ENCODE assay signal across 19 cellular contexts in genomic region chr16:86580063-86580797, GRCh38. TPM values are rescaled to one million over a fixed set of nuclear protein-coding genes. Genes with fewer than 3 reads are reported as not detected.
A peak's percentile ranks its signal among the peaks of the same experiment; 100 is the strongest.
DNase-seq lines count a peak whose midpoint lies in the region; ATAC-seq and TF ChIP-seq lines count a peak whose summit lies in the region.
"Had no signal": no experiment of that assay in that cellular context is flagged by ENCODE, and none has a peak within 500 bp of the region (broad histone marks: within the 10 kb centered on the region; RNA-seq: fewer than 3 reads in every experiment).

No MANE protein-coding gene starts in this region.

- H3K27me3 ChIP-seq in SK-N-SH (ENCODE audit: insufficient read depth): no peaks in the 10 kb centered on the region
- peaks cover 97% of the 10 kb centered on the region for H3K27me3 ChIP-seq in iPS-20b (ENCODE audit: insufficient read depth, low read length)
- peaks cover 74% of the 10 kb centered on the region for H3K27me3 ChIP-seq in transverse colon
- H3K27me3 ChIP-seq in SJCRH30: no peaks in the 10 kb centered on the region

- H3K27ac ChIP-seq in SK-N-SH (ENCODE audit: low read depth in 2 of 2, low read length in 1 of 2) (peak overlapping the region in 1 of 2 experiments; percentile 96; a peak in 2 of 4 replicates), iPS-20b (ENCODE audit: low read length) (no peak overlapping the region), transverse colon (peak overlapping the region in 3 of 4 donors; percentile 63 to 73 (median 68)), SJCRH30 (no peak overlapping the region)
- H3K27ac ChIP-seq: 22Rv1, foreskin keratinocyte, HL-60 had no signal

- in situ Hi-C loops in astrocyte of the spinal cord (cut with HindIII; ENCODE audit: low sequenced_read_pairs): no loop called here
- in situ Hi-C loops in transverse colon (cut with MboI; ENCODE audit: low pct_ligation_motif_present in 1 of 4, low pct_unique_long_range_greater_than_20kb in 1 of 4, low sequenced_read_pairs in 3 of 4): no loop called here

- H3K4me3 ChIP-seq in SK-N-SH (ENCODE audit: low read depth in 2 of 2, low read length in 1 of 2) (peak overlapping the region in 1 of 2 experiments; percentile 20; a peak in 2 of 4 replicates), astrocyte of the spinal cord (ENCODE audit: low read depth, low read length) (peak overlapping the region; percentile 54), iPS-20b (ENCODE audit: low read length) (peak overlapping the region; percentile 57; the same call in 1 of the 2 replicates), transverse colon (peak overlapping the region in 3 of 4 donors; percentile 9 to 37 (median 24)), SJCRH30 (no peak overlapping the region)
- H3K4me3 ChIP-seq: HAP-1 had no signal

- H3K4me2 ChIP-seq in SK-N-SH: peak overlapping the region; percentile 60

- H3K9ac ChIP-seq in SK-N-SH (peak overlapping the region; percentile 83), iPS-20b (ENCODE audit: low read depth, low read length) (no peak overlapping the region)

- peaks cover 45% of the 10 kb centered on the region for H3F3A ChIP-seq in SK-N-SH (replicated peaks; ENCODE audit: insufficient read depth)

- no peak for DNase-seq in SK-N-SH
- peak; percentile 69 for DNase-seq in astrocyte of the spinal cord (ENCODE audit: low read depth, low spot score)
- DNase-seq in transverse colon: no peak
- DNase-seq in DMS 273 treated with DMSO at 0.1 percent for 48 hours (lab: John Stamatoyannopoulos, UW): no peak
- DNase-seq in NCI-H345 treated with DMSO at 0.1 percent for 48 hours (lab: John Stamatoyannopoulos, UW; ENCODE audit: unreplicated experiment): no peak
- DNase-seq in SJCRH30: no peak
- DNase-seq: activated naive CD8-positive, alpha-beta T cell treated with anti-CD3 and anti-CD28 coated beads, Interleukin-2, amount 10 ng/mL, durations not matched to agents 7 days and 5 days; activated T-cell treated with anti-CD3 and anti-CD28 coated beads for 4 hours; CD8-positive, alpha-beta memory T cell; foreskin keratinocyte; NCI-H2081 treated with DMSO at 0.1 percent for 48 hours; NK-92 treated with Interleukin-12 subunit alpha and Interleukin-12 subunit beta, amount 100 ng/mL, for 24 hours; SW 1271 had no signal

- no peak for TF ChIP-seq RAD21 in SK-N-SH (IDR thresholded peaks at IDR 0.05; ENCODE audit: low read length)

- POLR2A ChIA-PET in SK-N-SH (lab: Yijun Ruan, JAX): no interaction called here

- 55% methylated on average over 19 of the region's 19 CpGs for WGBS in SK-N-SH (ENCODE audit: low lambda C conversion rate)
- WGBS in transverse colon (ENCODE audit: low coverage in 1 of 2), 2 donors: 50 to 56% methylated on average over 5 to 19 of the region's 19 CpGs

- no peak for TF ChIP-seq EP300 in SK-N-SH (IDR thresholded peaks at IDR 0.05; ENCODE audit: borderline replicate concordance in 1 of 2, low read depth in 1 of 2, low read length in 1 of 2)
- TF ChIP-seq EP300 in transverse colon (IDR thresholded peaks at IDR 0.05; ENCODE audit: low read depth): no peak

- ATAC-seq in SK-N-SH treated with all-trans-retinoic acid at 6 μM for 48 hours: no peak
- ATAC-seq: activated CD4-positive, CD25-positive, alpha-beta regulatory T cell treated with anti-CD3 and anti-CD28 coated beads, Interleukin-2, amount 50 U/mL, for 24 hours; foreskin keratinocyte had no signal

- no peak for TF ChIP-seq POLR2A in transverse colon (IDR thresholded peaks at IDR 0.05)

- intact Hi-C loops in transverse colon (cut with DNase I; ENCODE audit: low total_unique reads): no loop called here

- H3K36me3 ChIP-seq in SK-N-SH (replicated peaks in 1 of 2; ENCODE audit: control insufficient read depth in 1 of 2, insufficient read depth in 2 of 2, low read length in 1 of 2): no peaks in the 10 kb centered on the region
- H3K36me3 ChIP-seq in iPS-20b (ENCODE audit: insufficient read depth, low read depth, low read length): no peaks in the 10 kb centered on the region
- H3K36me3 ChIP-seq in transverse colon: no peaks in the 10 kb centered on the region
- 0 out of 2 replicates have a peak, but pooled peaks cover 2% of the 10 kb centered on the region for H3K36me3 ChIP-seq in SJCRH30
- H3K36me3 ChIP-seq: HAP-1 had no signal

- H2AFZ ChIP-seq in SK-N-SH (ENCODE audit: low read depth): no peak overlapping the region; the same call in 1 of the 2 replicates

- peaks cover 0 to 25% of the 10 kb centered on the region in 2 experiments; a peak in 2 of 4 replicates for H3K4me1 ChIP-seq in SK-N-SH (ENCODE audit: control insufficient read depth in 1 of 2, insufficient read depth in 2 of 2, low read depth in 1 of 2, low read length in 1 of 2)
- H3K4me1 ChIP-seq in iPS-20b (ENCODE audit: insufficient read depth, low read length): peaks cover 19% of the 10 kb centered on the region; the same call in 1 of the 2 replicates
- H3K4me1 ChIP-seq in transverse colon: peaks cover 0 to 15% (median 7%) of the 10 kb centered on the region in 4 donors
- H3K4me1 ChIP-seq in SJCRH30: peaks cover 6% of the 10 kb centered on the region
- H3K4me1 ChIP-seq: foreskin keratinocyte had no signal

- H3K79me2 ChIP-seq in SK-N-SH (ENCODE audit: insufficient read depth): peaks cover 82% of the 10 kb centered on the region

- no peak for TF ChIP-seq CTCF in SK-N-SH (IDR thresholded peaks at IDR 0.05)
- no peak for TF ChIP-seq CTCF in astrocyte of the spinal cord (IDR thresholded peaks at IDR 0.05; ENCODE audit: low read depth, low read length)
- TF ChIP-seq CTCF in transverse colon (IDR thresholded peaks at IDR 0.05): no peak

- H4K20me1 ChIP-seq in SK-N-SH (ENCODE audit: insufficient read depth): no peaks in the 10 kb centered on the region

- H3K9me3 ChIP-seq in SK-N-SH (no peaks in the 10 kb centered on the region), iPS-20b (ENCODE audit: insufficient read depth, low read depth, low read length) (no peaks in the 10 kb centered on the region; the same call in 1 of the 2 replicates), transverse colon (no peaks in the 10 kb centered on the region), SJCRH30 (replicated peaks) (no peaks in the 10 kb centered on the region)
- H3K9me3 ChIP-seq: HAP-1 had no signal

- no peaks in the 10 kb centered on the region for H3K9me2 ChIP-seq in SK-N-SH

- CTCF ChIA-PET in SK-N-SH (lab: Yijun Ruan, JAX): interaction anchor here (1.0 to 1.4 kb wide), 2 partner anchors 16 to 63 kb away, joined by 3 to 4 read pairs; no protein-coding TSS in a partner anchor

TF ChIP-seq in SK-N-SH, 30 proteins besides CTCF, POLR2A, EP300 and RAD21 (continues in another document):
- TF ChIP-seq RXRA (IDR thresholded peaks at IDR 0.05; ENCODE audit: borderline replicate concordance, low read depth) (no peak), POLR2AphosphoS5 (IDR thresholded peaks at IDR 0.05; ENCODE audit: low read depth, low read length) (no peak), FOSL2 (IDR thresholded peaks at IDR 0.05; ENCODE audit: borderline replicate concordance, low read depth) (no peak), RCOR1 (IDR thresholded peaks at IDR 0.05; ENCODE audit: low read length) (no peak), RFX5 (IDR thresholded peaks at IDR 0.05; ENCODE audit: low read length) (no peak), IRF3 (IDR thresholded peaks at IDR 0.05; ENCODE audit: low read depth, low read length) (no peak), NRF1 (IDR thresholded peaks at IDR 0.05; ENCODE audit: low read depth, low read length) (no peak)

TF ChIP-seq in SK-N-SH treated with all-trans-retinoic acid at 6 μM for 48 hours, 23 proteins besides CTCF, POLR2A, EP300 and RAD21 (continues in another document):
- TF ChIP-seq TSHZ2 (CRISPR knock-in tag; IDR thresholded peaks at IDR 0.05): no peak
- no peak for TF ChIP-seq ISL1 (CRISPR knock-in tag; IDR thresholded peaks at IDR 0.05)
- TF ChIP-seq GLIS3 (CRISPR knock-in tag; IDR thresholded peaks at IDR 0.05): no peak

RNA-seq across cellular contexts. Expression of gene FOXL1, which starts 1.9 kb away (rescaled TPM):
- polyA plus RNA-seq in SK-N-SH (2012; rRNA removed): 2.5 and 2.8 TPM in 2 replicates
- 1.7 and 2.3 TPM in 2 replicates for polyA plus RNA-seq in SK-N-SH (2012; cell fraction: cytosol; rRNA removed)
- polyA plus RNA-seq in SK-N-SH (2012; cell fraction: nucleus; rRNA removed): 5.7 and 15.3 TPM in 2 replicates
- 1 to 10 TPM in 3 of 4 donors, under 1 TPM in 1; 0.75 to 2.1 (median 1.3) TPM for total RNA-seq in transverse colon
- 4.0 and 5.5 TPM in 2 replicates for total RNA-seq in SJCRH30 (2014; rRNA removed; shearing (Covaris generic))
- total RNA-seq: activated naive CD8-positive, alpha-beta T cell treated with anti-CD3 and anti-CD28 coated beads, Interleukin-2, amount 10 ng/mL, durations not matched to agents 7 days and 5 days; CD8-positive, alpha-beta memory T cell had no signal
- polyA plus RNA-seq: CD8-positive, alpha-beta memory T cell had no signal

RNA-seq across cellular contexts. Expression of gene FOXC2, which starts 13.6 kb away (rescaled TPM):
- polyA plus RNA-seq in SK-N-SH (2012; rRNA removed): 0.37 and 1.3 TPM in 2 replicates
- polyA plus RNA-seq in SK-N-SH (2012; cell fraction: cytosol; rRNA removed): 1.1 TPM in 2 replicates
- polyA plus RNA-seq in SK-N-SH (2012; cell fraction: nucleus; rRNA removed): 2.0 TPM in 2 replicates
- under 1 TPM in 1 of 4 donors, not detected in 3; 0.27 TPM for total RNA-seq in transverse colon
- total RNA-seq in SJCRH30 (2014; rRNA removed; shearing (Covaris generic)): 3.0 and 3.1 TPM in 2 replicates
- total RNA-seq: activated naive CD8-positive, alpha-beta T cell treated with anti-CD3 and anti-CD28 coated beads, Interleukin-2, amount 10 ng/mL, durations not matched to agents 7 days and 5 days; CD8-positive, alpha-beta memory T cell; foreskin keratinocyte had no signal
- polyA plus RNA-seq: CD8-positive, alpha-beta memory T cell; foreskin keratinocyte had no signal

RNA-seq across cellular contexts. Expression of gene MTHFSD, which starts 25.2 kb away (rescaled TPM):
- 15.6 and 18.7 TPM in 2 replicates for polyA plus RNA-seq in SK-N-SH (2012; rRNA removed)
- 5.6 and 8.7 TPM in 2 replicates for polyA plus RNA-seq in SK-N-SH (2012; cell fraction: cytosol; rRNA removed)
- 61.2 and 70.2 TPM in 2 replicates for polyA plus RNA-seq in SK-N-SH (2012; cell fraction: nucleus; rRNA removed)
- total RNA-seq in transverse colon: 10 to 100 TPM; 25.4 to 51.1 (median 30.0) TPM
- 5.9 and 7.2 TPM in 2 replicates for total RNA-seq in SJCRH30 (2014; rRNA removed; shearing (Covaris generic))

Comparison
In these comparisons a context has a peak if more than half of its experiments do, and no peak if none do; other contexts are left out.
1. H3K27ac ChIP-seq: peak in transverse colon (3 of 4); none in iPS-20b (single experiment) and SJCRH30 (single experiment).